In the genomic region with DNA sequence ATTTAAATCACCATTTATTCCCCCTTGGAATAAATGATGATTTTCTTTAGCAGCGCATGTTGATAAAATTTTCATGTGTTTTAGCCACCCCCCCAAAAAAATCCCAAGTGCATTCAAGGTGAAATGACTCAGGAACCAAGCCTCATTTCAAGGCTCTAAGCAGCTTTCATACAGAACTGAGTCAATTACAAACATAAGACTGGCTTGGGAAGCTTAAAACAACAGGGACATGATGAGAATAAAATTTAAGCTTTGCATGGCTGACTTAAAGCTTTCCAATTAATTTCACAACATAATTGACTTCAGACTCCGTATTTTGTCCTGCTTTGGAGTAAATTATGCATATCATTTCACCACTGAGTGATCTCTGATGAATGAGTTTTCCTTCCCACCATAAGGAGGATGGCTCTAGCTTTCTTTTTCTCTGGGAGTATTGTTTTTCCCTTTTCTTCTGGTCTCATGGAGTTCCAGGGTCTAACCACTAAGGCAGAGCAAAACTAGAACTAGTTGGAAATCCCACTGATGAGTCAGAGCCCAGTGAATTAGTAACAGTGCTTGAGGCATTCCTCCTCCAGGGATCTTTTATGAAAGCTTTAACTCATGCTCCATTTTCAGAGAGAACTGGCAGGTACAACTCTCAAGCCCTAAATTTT, we compare ENCODE assay signal across 9 cellular contexts.
DNase-seq lines count a peak whose midpoint lies in the region; ATAC-seq and TF ChIP-seq lines count a peak whose summit lies in the region.
"Had no signal": no experiment of that assay in that cellular context is flagged by ENCODE, and none has a peak within 500 bp of the region (broad histone marks: within the 10 kb centered on the region; RNA-seq: fewer than 3 reads in every experiment).

No MANE protein-coding gene starts in this region.

- DNase-seq in NCI-H2171 treated with DMSO at 0.1 percent for 48 hours (lab: John Stamatoyannopoulos, UW) (peak; percentile 44), NCI-H2171 (lab: John Stamatoyannopoulos, UW) (no peak), Panc1 (ENCODE audit: low read depth, low spot score) (peak; percentile 7), gastrocnemius medialis (no peak)
- DNase-seq in stimulated activated CD4-positive, alpha-beta T cell treated with anti-CD3 and anti-CD28 coated beads, Interleukin-4, amount 100 ng/mL, for 1 hour: no peak
- no peak for DNase-seq in central memory CD4-positive, alpha-beta T cell

- POLR2A ChIA-PET in Panc1 (lab: Charles Lee): interaction anchor here (0.6 kb wide), 1 partner anchor 375 kb away, joined by 3 read pairs; no protein-coding TSS in a partner anchor

- peak; percentile 83 for ATAC-seq in Panc1
- peak; percentile 50 for ATAC-seq in esophagus mucosa
- peak; percentile 41 to 61 for ATAC-seq in gastrocnemius medialis
- no peak for ATAC-seq in GM21528 (IDR thresholded peaks at IDR 0.05; ENCODE audit: low FRiP score, unreplicated experiment)

- in situ Hi-C loops in Panc1 (cut with HindIII; ENCODE audit: low pct_unique_long_range_greater_than_20kb, low sequenced_read_pairs) (no loop called here), gastrocnemius medialis (cut with MboI; ENCODE audit: low sequenced_read_pairs in 4 of 4) (no loop called here)

- no peak for TF ChIP-seq CTCF in Panc1 (IDR thresholded peaks at IDR 0.05)
- no peak for TF ChIP-seq CTCF in gastrocnemius medialis (IDR thresholded peaks at IDR 0.05 in 4 of 5, conservative IDR thresholded peaks at IDR 0.05 in 1 of 5)

- peaks cover 5% of the 10 kb centered on the region for H3K4me1 ChIP-seq in Panc1 (ENCODE audit: control insufficient read depth, insufficient read depth, low read length)
- peaks cover 23 to 35% of the 10 kb centered on the region in 2 donors for H3K4me1 ChIP-seq in gastrocnemius medialis

- no peaks in the 10 kb centered on the region for H3K9me3 ChIP-seq in Panc1 (ENCODE audit: control insufficient read depth, insufficient read depth, low read depth, low read length)
- H3K9me3 ChIP-seq in gastrocnemius medialis: no peaks in the 10 kb centered on the region

- TF ChIP-seq POLR2A in gastrocnemius medialis (IDR thresholded peaks at IDR 0.05): no peak

- H3K36me3 ChIP-seq in Panc1 (ENCODE audit: control insufficient read depth, insufficient read depth, low read length) (no peaks in the 10 kb centered on the region), gastrocnemius medialis (no peaks in the 10 kb centered on the region)

- no peaks in the 10 kb centered on the region for H3K27me3 ChIP-seq in Panc1 (ENCODE audit: control insufficient read depth, insufficient read depth, low read length)
- H3K27me3 ChIP-seq in gastrocnemius medialis: no peaks in the 10 kb centered on the region

- intact Hi-C loops in Panc1 (cut with micrococcal nuclease; ENCODE audit: unreplicated experiment): no loop called here
- intact Hi-C loops in gastrocnemius medialis (cut with DNase I; ENCODE audit: low total_unique reads): no loop called here

- no peak overlapping the region for H3K4me3 ChIP-seq in Panc1 (ENCODE audit: low read depth in 2 of 2, low read length in 2 of 2)
- H3K4me3 ChIP-seq in gastrocnemius medialis: no peak overlapping the region

- CTCF ChIA-PET in Panc1 (lab: Charles Lee): interaction anchor here (0.7 kb wide), 1 partner anchor 10 kb away, joined by 3 read pairs; no protein-coding TSS in a partner anchor

- BruUV-seq in Panc1 (replicated peaks; lab: Mats Ljungman, UMichigan): no TSS peak

- H3K27ac ChIP-seq in Panc1 (ENCODE audit: low read length) (no peak overlapping the region), gastrocnemius medialis (peak overlapping the region in 2 of 4 donors; percentile 14 to 62)
- H3K27ac ChIP-seq: C4-2B had no signal

Comparison
In these comparisons a context has a peak if more than half of its experiments do, and no peak if none do; other contexts are left out.
1. DNase-seq: peak in NCI-H2171 treated with DMSO at 0.1 percent for 48 hours (single experiment) and Panc1 (single experiment); none in NCI-H2171 (single experiment), gastrocnemius medialis (0 of 2), stimulated activated CD4-positive, alpha-beta T cell treated with anti-CD3 and anti-CD28 coated beads, Interleukin-4, amount 100 ng/mL, for 1 hour (single experiment) and central memory CD4-positive, alpha-beta T cell (single experiment).